ENCODE assay signal across 18 cellular contexts in the genomic region with DNA sequence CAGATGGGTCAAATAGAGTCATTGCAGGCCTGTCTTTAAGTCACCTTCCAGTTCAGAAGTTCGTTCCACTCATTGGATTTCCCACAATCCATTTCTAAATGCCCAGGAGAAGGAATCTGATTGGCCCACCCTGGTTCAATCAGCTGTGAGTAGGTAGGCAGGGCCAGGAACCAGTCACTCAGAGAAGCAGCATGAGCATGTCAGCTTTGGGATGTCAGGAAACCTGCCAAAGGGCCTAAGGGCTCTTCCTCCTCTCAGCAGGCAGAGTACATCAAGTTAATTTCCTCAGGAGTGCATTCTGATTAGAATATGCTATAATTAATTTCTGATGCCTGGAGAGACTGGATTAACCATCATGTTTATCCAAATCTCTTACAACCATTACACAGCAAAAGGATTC.
"Had no signal": no experiment of that assay in that cellular context is flagged by ENCODE, and none has a peak within 500 bp of the region (broad histone marks: within the 10 kb centered on the region; RNA-seq: fewer than 3 reads in every experiment).

No MANE protein-coding gene starts in this region.

- H3K4me1 Mint-ChIP-seq: activated CD4-positive, alpha-beta T cell treated with anti-CD3 and anti-CD28 coated beads for 36 hours; naive thymus-derived CD4-positive, alpha-beta T cell had no signal

- H3K9me3 ChIP-seq: lower lobe of right lung, right atrium auricular region, thyroid gland, vagina had no signal

- H3K36me3 Mint-ChIP-seq: naive thymus-derived CD4-positive, alpha-beta T cell had no signal

- FAIRE-seq: astrocyte had no signal

- H2AFZ ChIP-seq: hepatocyte had no signal

- H3K9me3 Mint-ChIP-seq: activated T-helper 1 cell treated with anti-CD3 and anti-CD28 coated beads, Interleukin-12 subunit alpha, Interleukin-12 subunit beta, Interleukin-2, Interleukin-4 antibody, amounts not matched to agents 30 ng/mL and 10 ng/mL and 1 ng/mL, durations not matched to agents 14 hours and 24 hours and 36 hours had no signal

- H3K36me3 ChIP-seq: lower lobe of right lung, right atrium auricular region, thyroid gland, vagina had no signal

- H3K4me3 ChIP-seq: hepatocyte, lower lobe of right lung, right atrium auricular region, skin epidermis, thyroid gland, vagina had no signal

- DNase-seq: activated CD4-positive, alpha-beta T cell treated with anti-CD3 and anti-CD28 coated beads for 36 hours; activated CD8-positive, alpha-beta memory T cell treated with anti-CD3 and anti-CD28 coated beads, Interleukin-2, amount 50 U/mL, for 4 hours; activated CD8-positive, alpha-beta T cell treated with anti-CD3 and anti-CD28 coated beads for 36 hours; activated naive CD4-positive, alpha-beta T cell; cortex of kidney; effector memory CD4-positive, alpha-beta T cell; lower lobe of right lung; naive thymus-derived CD4-positive, alpha-beta T cell; T1000; thyroid gland had no signal

- H3K4me3 Mint-ChIP-seq: activated CD4-positive, alpha-beta T cell treated with anti-CD3 and anti-CD28 coated beads for 36 hours; activated CD8-positive, alpha-beta T cell treated with anti-CD3 and anti-CD28 coated beads for 36 hours; activated T-helper 1 cell treated with anti-CD3 and anti-CD28 coated beads, Interleukin-12 subunit alpha, Interleukin-12 subunit beta, Interleukin-2, Interleukin-4 antibody, amounts not matched to agents 30 ng/mL and 10 ng/mL and 1 ng/mL, durations not matched to agents 14 hours and 24 hours and 36 hours; naive thymus-derived CD4-positive, alpha-beta T cell had no signal

- H3K27me3 ChIP-seq: hepatocyte, right atrium auricular region, thyroid gland, vagina had no signal

- H3K27ac Mint-ChIP-seq: activated CD4-positive, alpha-beta T cell treated with anti-CD3 and anti-CD28 coated beads for 36 hours; activated CD8-positive, alpha-beta T cell treated with anti-CD3 and anti-CD28 coated beads for 36 hours; activated T-helper 1 cell treated with anti-CD3 and anti-CD28 coated beads, Interleukin-12 subunit alpha, Interleukin-12 subunit beta, Interleukin-2, Interleukin-4 antibody, amounts not matched to agents 30 ng/mL and 10 ng/mL and 1 ng/mL, durations not matched to agents 14 hours and 24 hours and 36 hours; naive thymus-derived CD4-positive, alpha-beta T cell had no signal

- H3K27ac ChIP-seq: epithelial cell of prostate, hepatocyte, lower lobe of right lung, right atrium auricular region, skin epidermis, thyroid gland, vagina, VCaP had no signal

- H3K4me1 ChIP-seq: lower lobe of right lung, right atrium auricular region, thyroid gland, vagina had no signal

- H3K79me2 ChIP-seq: hepatocyte had no signal

- H3K4me2 ChIP-seq: hepatocyte had no signal

- H3K27me3 Mint-ChIP-seq: activated CD4-positive, alpha-beta T cell treated with anti-CD3 and anti-CD28 coated beads for 36 hours; activated CD8-positive, alpha-beta T cell treated with anti-CD3 and anti-CD28 coated beads for 36 hours had no signal
